Comparison of ENCODE assay signal across 9 cellular contexts in the genomic region with DNA sequence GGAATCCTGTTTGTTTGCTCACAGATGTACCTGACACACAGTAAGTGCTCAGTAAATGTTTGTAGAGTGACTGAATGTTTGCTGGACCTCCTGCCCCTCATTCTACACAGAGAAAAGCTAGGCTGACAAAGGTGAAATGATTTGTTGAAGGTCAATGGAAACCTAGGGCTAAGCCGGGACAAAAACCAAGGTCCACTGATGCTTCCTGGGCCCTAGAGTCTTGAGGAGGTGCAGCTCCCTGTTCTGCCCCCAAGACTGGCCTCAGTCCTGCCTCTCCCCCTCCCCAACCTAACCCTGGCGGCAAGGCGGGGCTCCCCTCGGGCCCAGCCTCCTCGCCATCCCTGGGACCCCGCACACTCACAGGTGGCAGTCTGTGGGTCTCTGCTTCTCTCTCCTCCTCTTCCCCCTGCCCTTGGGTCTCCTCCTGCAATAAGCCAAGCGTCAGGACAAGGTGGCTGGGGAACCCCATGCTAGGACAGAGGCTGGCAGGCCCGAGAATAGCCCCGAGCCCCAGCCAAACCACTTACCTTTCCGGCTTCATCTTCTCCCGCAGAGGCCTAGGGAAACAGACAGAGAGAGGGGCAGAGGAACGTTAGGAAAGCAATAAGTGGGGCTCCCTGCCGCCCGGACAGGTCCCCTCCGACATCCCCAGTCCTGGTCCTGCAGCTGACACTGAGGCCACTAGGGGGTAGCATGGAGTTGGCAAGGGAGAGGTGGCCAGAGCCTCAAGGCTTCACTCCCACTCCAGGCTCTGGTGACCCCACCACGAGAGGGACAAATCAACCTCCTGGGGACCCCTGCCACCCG. TPM values are rescaled to one million over a fixed set of nuclear protein-coding genes. Genes with fewer than 3 reads are reported as not detected.
DNase-seq lines count a peak whose midpoint lies in the region; ATAC-seq and TF ChIP-seq lines count a peak whose summit lies in the region.
"Had no signal": no experiment of that assay in that cellular context is flagged by ENCODE, and none has a peak within 500 bp of the region (broad histone marks: within the 10 kb centered on the region; RNA-seq: fewer than 3 reads in every experiment).

No MANE protein-coding gene starts in this region.

- peak; percentile 98 for TF ChIP-seq CTCF in GM12864 (IDR thresholded peaks at IDR 0.05; ENCODE audit: low read depth, low read length, missing control alignments)
- TF ChIP-seq CTCF in KMS-11 (conservative IDR thresholded peaks at IDR 0.05; ENCODE audit: low read depth, low read length) = peak; percentile 80
- TF ChIP-seq CTCF in foreskin keratinocyte (conservative IDR thresholded peaks at IDR 0.05) = peak; percentile 87
- peak; percentile 94 for TF ChIP-seq CTCF in osteocyte (IDR thresholded peaks at IDR 0.05)
- peak; percentile 91 to 93 (median 91) for TF ChIP-seq CTCF in tibial nerve (IDR thresholded peaks at IDR 0.05)

- no peak for TF ChIP-seq POLR2A in tibial nerve (IDR thresholded peaks at IDR 0.05)

- H3K27ac ChIP-seq in KMS-11 (no peak overlapping the region), foreskin keratinocyte (no peak overlapping the region), tibial nerve (peak overlapping the region in 3 of 4 donors; percentile 2 to 60 (median 37))

- no peaks in the 10 kb centered on the region for H3K36me3 Mint-ChIP-seq in osteocyte (ENCODE audit: unreplicated experiment)

- H3K27me3 ChIP-seq in KMS-11 (ENCODE audit: insufficient read depth, low read depth) (no peaks in the 10 kb centered on the region), foreskin keratinocyte (no peaks in the 10 kb centered on the region), tibial nerve (no peaks in the 10 kb centered on the region)

- H3K4me1 ChIP-seq in KMS-11 (ENCODE audit: low read depth, poor library complexity, severe bottlenecking) (no peaks in the 10 kb centered on the region), foreskin keratinocyte (peaks cover 13% of the 10 kb centered on the region), tibial nerve (peaks cover 0 to 37% (median 17%) of the 10 kb centered on the region in 4 donors)

- no peaks in the 10 kb centered on the region for H3K36me3 ChIP-seq in KMS-11 (ENCODE audit: insufficient read depth)
- H3K36me3 ChIP-seq in tibial nerve = peaks cover 0 to 20% (median 0%) of the 10 kb centered on the region in 3 donors

- no peaks in the 10 kb centered on the region for H4K20me1 ChIP-seq in KMS-11 (ENCODE audit: insufficient read depth)

- no peak overlapping the region for H3K27ac Mint-ChIP-seq in osteocyte (ENCODE audit: unreplicated experiment)

- peak overlapping the region; percentile 52 for H2AFZ ChIP-seq in KMS-11 (ENCODE audit: low read depth)

- DNase-seq in GM12864 (ENCODE audit: low read depth) (no peak), SHP77 treated with DMSO at 0.1 percent for 48 hours (lab: John Stamatoyannopoulos, UW) (peak; percentile 12), foreskin keratinocyte (peak in 1 of 2 donors; percentile 45), osteocyte (ENCODE audit: extremely low spot score, unreplicated experiment) (no peak), tibial nerve (ENCODE audit: low spot score in 2 of 2) (peak; percentile 70 to 86)
- DNase-seq in activated effector memory CD4-positive, alpha-beta T cell treated with Interleukin-2 at 50 U/mL for 16 hours = peak; percentile 59

- no peaks in the 10 kb centered on the region for H3K9me3 Mint-ChIP-seq in osteocyte (ENCODE audit: unreplicated experiment)

- H3K4me2 ChIP-seq in KMS-11 = no peak overlapping the region

- H3K9ac ChIP-seq in KMS-11 = no peak overlapping the region

- WGBS in tibial nerve, 2 donors = 42 to 51% methylated on average over 17 of the region's 17 CpGs

- ATAC-seq in foreskin keratinocyte = peak; percentile 62
- ATAC-seq in HG03521 (IDR thresholded peaks at IDR 0.05; ENCODE audit: unreplicated experiment) = no peak

- no peaks in the 10 kb centered on the region for H3K79me2 ChIP-seq in KMS-11 (ENCODE audit: insufficient read depth, low read depth)

- H3K4me3 ChIP-seq in GM12864 (ENCODE audit: low read depth, low read length) = no peak overlapping the region
- no peak overlapping the region for H3K4me3 ChIP-seq in KMS-11 (IDR thresholded peaks at IDR 0.05; ENCODE audit: insufficient read depth, low read depth, low read length)
- no peak overlapping the region for H3K4me3 ChIP-seq in tibial nerve

- H3K4me1 Mint-ChIP-seq in osteocyte (ENCODE audit: unreplicated experiment) = peaks cover 14% of the 10 kb centered on the region

- peaks cover 2% of the 10 kb centered on the region for H3K27me3 Mint-ChIP-seq in osteocyte (ENCODE audit: unreplicated experiment)

- peak in 1 of 2 donors; percentile 22 for TF ChIP-seq EP300 in tibial nerve (IDR thresholded peaks at IDR 0.05)

- no peak overlapping the region for H3K4me3 Mint-ChIP-seq in osteocyte (ENCODE audit: unreplicated experiment)

- no peaks in the 10 kb centered on the region for H3K9me3 ChIP-seq in tibial nerve

RNA-seq across cellular contexts. Expression of a gene that starts 9.3 kb away (rescaled TPM):
- total RNA-seq in foreskin keratinocyte (28.8 and 31.5 TPM in 2 replicates), osteocyte (3.5 and 3.9 TPM in 2 replicates), tibial nerve (10 to 100 TPM; 13.2 to 39.5 (median 18.0) TPM)
- 29.1 and 31.7 TPM in 2 replicates for polyA plus RNA-seq in foreskin keratinocyte
- total RNA-seq: mononuclear cell had no signal

RNA-seq across cellular contexts. Expression of a gene that starts 23.0 kb away (rescaled TPM):
- total RNA-seq in foreskin keratinocyte (2.8 and 3.1 TPM in 2 replicates), osteocyte (0.65 and 0.97 TPM in 2 replicates), tibial nerve (10 to 100 TPM in 2 of 4 donors, 1 to 10 TPM in 2; 2.0 to 20.7 (median 7.7) TPM)
- polyA plus RNA-seq in foreskin keratinocyte = 1.5 and 2.1 TPM in 2 replicates

RNA-seq across cellular contexts. Expression of a gene that starts 56.7 kb away (rescaled TPM):
- total RNA-seq in foreskin keratinocyte (57.8 and 65.5 TPM in 2 replicates), osteocyte (44.4 and 46.7 TPM in 2 replicates), tibial nerve (10 to 100 TPM; 26.1 to 44.9 (median 36.1) TPM)
- 76.5 and 80.1 TPM in 2 replicates for polyA plus RNA-seq in foreskin keratinocyte

Comparison
In these comparisons a context has a peak if more than half of its experiments do, and no peak if none do; other contexts are left out.
1. DNase-seq: peak in SHP77 treated with DMSO at 0.1 percent for 48 hours (single experiment), activated effector memory CD4-positive, alpha-beta T cell treated with Interleukin-2 at 50 U/mL for 16 hours (single experiment) and tibial nerve (2 of 2); none in GM12864 (single experiment) and osteocyte (single experiment).
2. H3K27ac ChIP-seq: peak in tibial nerve (3 of 4); none in KMS-11 (single experiment) and foreskin keratinocyte (single experiment).
3. Peak in every context shown above with its lines, with median percentiles within 50 percentile points of each other: CTCF ChIP-seq.